In genomic region chr16:2515180-2515803, GRCh38 we compare ENCODE assay signal across 6 cellular contexts.
A peak's percentile ranks its signal among the peaks of the same experiment; 100 is the strongest.
DNase-seq lines count a peak whose midpoint lies in the region; TF ChIP-seq lines count a peak whose summit lies in the region.

No MANE protein-coding gene starts in this region.

- POLR2A ChIA-PET in RWPE1 (lab: Yijun Ruan, JAX; ENCODE audit: low non-redundant PET): no interaction called here

- TF ChIP-seq CTCF in RWPE1 (conservative IDR thresholded peaks at IDR 0.05; ENCODE audit: low read depth): no peak

- DNase-seq in AG08396 (ENCODE audit: low spot score): peak; percentile 51
- no peak for DNase-seq in RWPE1 (ENCODE audit: low spot score)
- DNase-seq in NCI-H2029 (lab: John Stamatoyannopoulos, UW): no peak
- no peak for DNase-seq in RKO (ENCODE audit: low spot score)
- DNase-seq in iPS-NIHi7 (ENCODE audit: extremely low spot score): no peak

- peak overlapping the region; percentile 81 for H3K4me3 ChIP-seq in iPS-18c (ENCODE audit: insufficient read depth, low read depth, low read length)

- H3K27ac ChIP-seq in RWPE1: peak overlapping the region; percentile 95

- CTCF ChIA-PET in RWPE1 (lab: Yijun Ruan, JAX): interaction anchor here (0.6 to 1.3 kb wide), 3 partner anchors 15 to 51 kb away, joined by 3 to 5 read pairs (median 4); no protein-coding TSS in a partner anchor

- no peaks in the 10 kb centered on the region for H3K9me3 ChIP-seq in iPS-18c (ENCODE audit: control insufficient read depth, insufficient read depth, low read length)
